9 cellular contexts compared by ENCODE assay signal in the genomic region with DNA sequence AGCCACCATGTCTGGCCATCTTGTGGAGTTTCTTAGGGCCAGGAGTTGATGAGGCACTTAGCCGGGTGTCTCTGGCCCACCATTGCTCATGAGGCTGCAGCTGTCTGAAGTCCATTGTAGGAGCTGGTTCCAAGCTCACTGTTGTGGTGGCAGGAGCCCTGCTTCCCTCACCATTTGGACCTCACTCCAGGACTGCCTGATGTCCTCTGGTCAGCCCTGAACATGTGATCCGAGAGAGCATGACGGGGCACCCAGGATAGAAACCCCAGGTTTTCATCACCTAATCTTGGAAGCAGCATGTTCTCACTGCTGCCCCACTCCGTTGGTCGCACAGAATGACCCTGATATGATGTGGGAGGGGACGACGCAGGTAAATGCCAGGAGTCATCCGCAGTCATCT. TPM values are rescaled to one million over a fixed set of nuclear protein-coding genes. Genes with fewer than 3 reads are reported as not detected.
"Had no signal": no experiment of that assay in that cellular context is flagged by ENCODE, and none has a peak within 500 bp of the region (broad histone marks: within the 10 kb centered on the region; RNA-seq: fewer than 3 reads in every experiment).

No MANE protein-coding gene starts in this region.

- H3K27ac Mint-ChIP-seq: IgD-negative memory B cell had no signal

- H3K4me3 Mint-ChIP-seq: IgD-negative memory B cell had no signal

- DNase-seq: IMR-90, KBM-7, KG1 had no signal

- H3K27me3 Mint-ChIP-seq: IgD-negative memory B cell had no signal

- FAIRE-seq: HepG2, HTR-8/SVneo, K562 had no signal

- H3K27ac ChIP-seq: HL-60 had no signal

- H3K4me3 ChIP-seq: K562 had no signal

RNA-seq across cellular contexts. Expression of gene FAM3B, which starts 56.2 kb away (rescaled TPM):
- total RNA-seq: HT-29, IMR-90 had no signal
